Comparison of ENCODE assay signal across 1 cellular context in the genomic region with DNA sequence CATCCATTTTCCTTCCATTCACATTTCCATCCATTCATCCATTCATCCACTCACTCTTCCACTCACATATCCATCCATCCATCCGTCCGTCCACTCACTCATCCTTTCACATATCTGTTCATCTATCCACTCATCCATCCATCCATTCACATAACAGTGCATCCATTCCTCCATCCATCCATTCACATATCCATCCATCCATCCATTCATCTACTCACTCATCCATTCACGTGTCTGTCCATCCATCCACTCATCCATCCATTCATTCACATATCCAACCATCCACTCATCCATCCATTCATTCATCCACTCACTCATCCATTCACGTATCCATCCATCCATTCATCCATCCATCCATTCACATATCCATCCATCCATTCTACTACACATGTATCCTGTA.
TF ChIP-seq lines count a peak whose summit lies in the region.

No MANE protein-coding gene starts in this region.

TF ChIP-seq in WTC11, 78 proteins besides CTCF, POLR2A, EP300 and RAD21 (continued from another document):
- TF ChIP-seq, protein P1, sequence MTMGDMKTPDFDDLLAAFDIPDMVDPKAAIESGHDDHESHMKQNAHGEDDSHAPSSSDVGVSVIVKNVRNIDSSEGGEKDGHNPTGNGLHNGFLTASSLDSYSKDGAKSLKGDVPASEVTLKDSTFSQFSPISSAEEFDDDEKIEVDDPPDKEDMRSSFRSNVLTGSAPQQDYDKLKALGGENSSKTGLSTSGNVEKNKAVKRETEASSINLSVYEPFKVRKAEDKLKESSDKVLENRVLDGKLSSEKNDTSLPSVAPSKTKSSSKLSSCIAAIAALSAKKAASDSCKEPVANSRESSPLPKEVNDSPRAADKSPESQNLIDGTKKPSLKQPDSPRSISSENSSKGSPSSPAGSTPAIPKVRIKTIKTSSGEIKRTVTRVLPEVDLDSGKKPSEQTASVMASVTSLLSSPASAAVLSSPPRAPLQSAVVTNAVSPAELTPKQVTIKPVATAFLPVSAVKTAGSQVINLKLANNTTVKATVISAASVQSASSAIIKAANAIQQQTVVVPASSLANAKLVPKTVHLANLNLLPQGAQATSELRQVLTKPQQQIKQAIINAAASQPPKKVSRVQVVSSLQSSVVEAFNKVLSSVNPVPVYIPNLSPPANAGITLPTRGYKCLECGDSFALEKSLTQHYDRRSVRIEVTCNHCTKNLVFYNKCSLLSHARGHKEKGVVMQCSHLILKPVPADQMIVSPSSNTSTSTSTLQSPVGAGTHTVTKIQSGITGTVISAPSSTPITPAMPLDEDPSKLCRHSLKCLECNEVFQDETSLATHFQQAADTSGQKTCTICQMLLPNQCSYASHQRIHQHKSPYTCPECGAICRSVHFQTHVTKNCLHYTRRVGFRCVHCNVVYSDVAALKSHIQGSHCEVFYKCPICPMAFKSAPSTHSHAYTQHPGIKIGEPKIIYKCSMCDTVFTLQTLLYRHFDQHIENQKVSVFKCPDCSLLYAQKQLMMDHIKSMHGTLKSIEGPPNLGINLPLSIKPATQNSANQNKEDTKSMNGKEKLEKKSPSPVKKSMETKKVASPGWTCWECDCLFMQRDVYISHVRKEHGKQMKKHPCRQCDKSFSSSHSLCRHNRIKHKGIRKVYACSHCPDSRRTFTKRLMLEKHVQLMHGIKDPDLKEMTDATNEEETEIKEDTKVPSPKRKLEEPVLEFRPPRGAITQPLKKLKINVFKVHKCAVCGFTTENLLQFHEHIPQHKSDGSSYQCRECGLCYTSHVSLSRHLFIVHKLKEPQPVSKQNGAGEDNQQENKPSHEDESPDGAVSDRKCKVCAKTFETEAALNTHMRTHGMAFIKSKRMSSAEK (CRISPR knock-in tag; IDR thresholded peaks at IDR 0.05; ENCODE audit: borderline replicate concordance), result no peak
- TF ChIP-seq, protein P2, sequence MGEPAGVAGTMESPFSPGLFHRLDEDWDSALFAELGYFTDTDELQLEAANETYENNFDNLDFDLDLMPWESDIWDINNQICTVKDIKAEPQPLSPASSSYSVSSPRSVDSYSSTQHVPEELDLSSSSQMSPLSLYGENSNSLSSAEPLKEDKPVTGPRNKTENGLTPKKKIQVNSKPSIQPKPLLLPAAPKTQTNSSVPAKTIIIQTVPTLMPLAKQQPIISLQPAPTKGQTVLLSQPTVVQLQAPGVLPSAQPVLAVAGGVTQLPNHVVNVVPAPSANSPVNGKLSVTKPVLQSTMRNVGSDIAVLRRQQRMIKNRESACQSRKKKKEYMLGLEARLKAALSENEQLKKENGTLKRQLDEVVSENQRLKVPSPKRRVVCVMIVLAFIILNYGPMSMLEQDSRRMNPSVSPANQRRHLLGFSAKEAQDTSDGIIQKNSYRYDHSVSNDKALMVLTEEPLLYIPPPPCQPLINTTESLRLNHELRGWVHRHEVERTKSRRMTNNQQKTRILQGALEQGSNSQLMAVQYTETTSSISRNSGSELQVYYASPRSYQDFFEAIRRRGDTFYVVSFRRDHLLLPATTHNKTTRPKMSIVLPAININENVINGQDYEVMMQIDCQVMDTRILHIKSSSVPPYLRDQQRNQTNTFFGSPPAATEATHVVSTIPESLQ (CRISPR knock-in tag; IDR thresholded peaks at IDR 0.05), result no peak
- TF ChIP-seq GRHL2 (CRISPR knock-in tag; IDR thresholded peaks at IDR 0.05; ENCODE audit: insufficient replicate concordance, severe bottlenecking) (no peak), MYBL2 (CRISPR knock-in tag; IDR thresholded peaks at IDR 0.05) (no peak), ZNF416 (CRISPR knock-in tag; IDR thresholded peaks at IDR 0.05) (no peak), PRRX2 (CRISPR knock-in tag; IDR thresholded peaks at IDR 0.05) (no peak), ZNF232 (CRISPR knock-in tag; IDR thresholded peaks at IDR 0.05) (no peak)
- TF ChIP-seq, protein P3, sequence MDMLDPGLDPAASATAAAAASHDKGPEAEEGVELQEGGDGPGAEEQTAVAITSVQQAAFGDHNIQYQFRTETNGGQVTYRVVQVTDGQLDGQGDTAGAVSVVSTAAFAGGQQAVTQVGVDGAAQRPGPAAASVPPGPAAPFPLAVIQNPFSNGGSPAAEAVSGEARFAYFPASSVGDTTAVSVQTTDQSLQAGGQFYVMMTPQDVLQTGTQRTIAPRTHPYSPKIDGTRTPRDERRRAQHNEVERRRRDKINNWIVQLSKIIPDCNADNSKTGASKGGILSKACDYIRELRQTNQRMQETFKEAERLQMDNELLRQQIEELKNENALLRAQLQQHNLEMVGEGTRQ (CRISPR knock-in tag; IDR thresholded peaks at IDR 0.05), result no peak
- TF ChIP-seq, protein P4, sequence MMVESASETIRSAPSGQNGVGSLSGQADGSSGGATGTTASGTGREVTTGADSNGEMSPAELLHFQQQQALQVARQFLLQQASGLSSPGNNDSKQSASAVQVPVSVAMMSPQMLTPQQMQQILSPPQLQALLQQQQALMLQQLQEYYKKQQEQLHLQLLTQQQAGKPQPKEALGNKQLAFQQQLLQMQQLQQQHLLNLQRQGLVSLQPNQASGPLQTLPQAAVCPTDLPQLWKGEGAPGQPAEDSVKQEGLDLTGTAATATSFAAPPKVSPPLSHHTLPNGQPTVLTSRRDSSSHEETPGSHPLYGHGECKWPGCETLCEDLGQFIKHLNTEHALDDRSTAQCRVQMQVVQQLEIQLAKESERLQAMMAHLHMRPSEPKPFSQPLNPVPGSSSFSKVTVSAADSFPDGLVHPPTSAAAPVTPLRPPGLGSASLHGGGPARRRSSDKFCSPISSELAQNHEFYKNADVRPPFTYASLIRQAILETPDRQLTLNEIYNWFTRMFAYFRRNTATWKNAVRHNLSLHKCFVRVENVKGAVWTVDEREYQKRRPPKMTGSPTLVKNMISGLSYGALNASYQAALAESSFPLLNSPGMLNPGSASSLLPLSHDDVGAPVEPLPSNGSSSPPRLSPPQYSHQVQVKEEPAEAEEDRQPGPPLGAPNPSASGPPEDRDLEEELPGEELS (CRISPR knock-in tag; IDR thresholded peaks at IDR 0.05), result no peak
- TF ChIP-seq, protein P5, sequence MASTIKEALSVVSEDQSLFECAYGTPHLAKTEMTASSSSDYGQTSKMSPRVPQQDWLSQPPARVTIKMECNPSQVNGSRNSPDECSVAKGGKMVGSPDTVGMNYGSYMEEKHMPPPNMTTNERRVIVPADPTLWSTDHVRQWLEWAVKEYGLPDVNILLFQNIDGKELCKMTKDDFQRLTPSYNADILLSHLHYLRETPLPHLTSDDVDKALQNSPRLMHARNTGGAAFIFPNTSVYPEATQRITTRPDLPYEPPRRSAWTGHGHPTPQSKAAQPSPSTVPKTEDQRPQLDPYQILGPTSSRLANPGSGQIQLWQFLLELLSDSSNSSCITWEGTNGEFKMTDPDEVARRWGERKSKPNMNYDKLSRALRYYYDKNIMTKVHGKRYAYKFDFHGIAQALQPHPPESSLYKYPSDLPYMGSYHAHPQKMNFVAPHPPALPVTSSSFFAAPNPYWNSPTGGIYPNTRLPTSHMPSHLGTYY (CRISPR knock-in tag; IDR thresholded peaks at IDR 0.05), result no peak
